In the genomic region with DNA sequence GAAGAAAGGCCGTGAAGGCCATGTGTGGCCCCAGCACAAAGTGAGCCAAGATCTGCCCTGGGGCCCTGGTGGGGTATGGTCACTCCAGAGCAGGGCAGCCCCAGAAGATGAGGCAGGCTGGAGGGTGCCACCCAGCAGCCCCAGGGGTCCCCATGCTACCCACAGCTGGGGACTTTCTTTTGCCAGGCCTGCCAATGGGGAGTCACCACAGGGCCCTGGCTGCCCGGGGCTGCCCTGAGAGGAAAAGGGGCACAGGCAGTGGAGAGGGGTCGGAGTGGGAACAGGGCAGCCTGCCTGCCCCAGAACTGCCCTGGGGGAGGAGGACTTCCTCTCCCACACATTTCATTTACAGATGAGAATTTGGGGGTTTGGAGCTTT, we compare ENCODE assay signal across 26 cellular contexts.
"Had no signal": no experiment of that assay in that cellular context is flagged by ENCODE, and none has a peak within 500 bp of the region (broad histone marks: within the 10 kb centered on the region; RNA-seq: fewer than 3 reads in every experiment).

No MANE protein-coding gene starts in this region.

- H3K4me1 ChIP-seq: body of pancreas, SJSA1, upper lobe of left lung had no signal

- H3K4me1 Mint-ChIP-seq: activated CD4-positive, alpha-beta T cell treated with anti-CD3 and anti-CD28 coated beads, Interleukin-2, amount 10 ng/mL, durations not matched to agents 24 days and 14 days; memory B cell had no signal

- H3K4me3 ChIP-seq: body of pancreas, SJSA1, upper lobe of left lung had no signal

- H3K36me3 Mint-ChIP-seq: activated naive CD8-positive, alpha-beta T cell; immature natural killer cell; memory B cell; natural killer cell treated with Interleukin-12 subunit alpha and Interleukin-12 subunit beta and Interleukin-15 and Interleukin-18, amount 100 ng/mL, for 72 hours had no signal

- H3K4me3 Mint-ChIP-seq: activated CD4-positive, alpha-beta T cell treated with anti-CD3 and anti-CD28 coated beads, Interleukin-2, amount 10 ng/mL, durations not matched to agents 24 days and 14 days; activated CD8-positive, alpha-beta T cell treated with anti-CD3 and anti-CD28 coated beads, Interleukin-2, amount 10 ng/mL, durations not matched to agents 7 days and 5 days; activated naive CD8-positive, alpha-beta T cell; activated T-cell treated with anti-CD3 and anti-CD28 coated beads, Interleukin-2, amount 50 U/mL, for 72 hours; immature natural killer cell; memory B cell; natural killer cell treated with Interleukin-12 subunit alpha and Interleukin-12 subunit beta and Interleukin-15 and Interleukin-18, amount 100 ng/mL, for 72 hours; stimulated activated naive CD8-positive, alpha-beta T cell treated with anti-CD3 and anti-CD28 coated beads, Interleukin-15, Interleukin-2, amounts not matched to agents 100 ng/mL and 50 ng/mL, for 24 hours had no signal

- H3K27ac ChIP-seq: body of pancreas, epithelial cell of prostate, SJSA1, upper lobe of left lung had no signal

- H3K27ac Mint-ChIP-seq: activated CD4-positive, alpha-beta T cell treated with anti-CD3 and anti-CD28 coated beads, Interleukin-2, amount 10 ng/mL, durations not matched to agents 24 days and 14 days; activated CD8-positive, alpha-beta T cell treated with anti-CD3 and anti-CD28 coated beads, Interleukin-2, amount 10 ng/mL, durations not matched to agents 7 days and 5 days; activated naive CD8-positive, alpha-beta T cell; activated T-cell treated with anti-CD3 and anti-CD28 coated beads, Interleukin-2, amount 50 U/mL, for 72 hours; immature natural killer cell; memory B cell; natural killer cell treated with Interleukin-12 subunit alpha and Interleukin-12 subunit beta and Interleukin-15 and Interleukin-18, amount 100 ng/mL, for 72 hours; stimulated activated naive CD8-positive, alpha-beta T cell treated with anti-CD3 and anti-CD28 coated beads, Interleukin-15, Interleukin-2, amounts not matched to agents 100 ng/mL and 50 ng/mL, for 24 hours had no signal

- H3K9me3 ChIP-seq: body of pancreas, SJSA1, upper lobe of left lung had no signal

- H3K27me3 ChIP-seq: body of pancreas, SJSA1, upper lobe of left lung had no signal

- H3K36me3 ChIP-seq: SJSA1, upper lobe of left lung had no signal

- DNase-seq: activated CD4-positive, alpha-beta T cell treated with anti-CD3 and anti-CD28 coated beads, Interleukin-2, amount 10 ng/mL, durations not matched to agents 24 days and 14 days; activated CD4-positive, CD25-positive, alpha-beta regulatory T cell; activated CD8-positive, alpha-beta memory T cell treated with anti-CD3 and anti-CD28 coated beads, Interleukin-2, amount 50 U/mL, for 4 hours; activated CD8-positive, alpha-beta T cell treated with anti-CD3 and anti-CD28 coated beads, Interleukin-2, amount 10 ng/mL, durations not matched to agents 7 days and 5 days; activated gamma-delta T cell treated with Interleukin-2 at 50 U/mL for 16 hours; activated T-cell treated with anti-CD3 and anti-CD28 coated beads, Interleukin-2, amount 50 U/mL, for 72 hours; amygdala; central memory CD4-positive, alpha-beta T cell; cortex of kidney; effector memory CD4-positive, alpha-beta T cell; foreskin melanocyte; immature natural killer cell; left colon; occipital lobe; stimulated activated CD4-positive, alpha-beta T cell treated with anti-CD3 and anti-CD28 coated beads, Interleukin-15, amount 100 ng/mL, for 24 hours; stimulated activated CD4-positive, alpha-beta T cell treated with anti-CD3 and anti-CD28 coated beads, Interleukin-4, amount 100 ng/mL, for 1 hour; stimulated activated CD8-positive, alpha-beta memory T cell treated with anti-CD3 and anti-CD28 coated beads, Interleukin-4, amount 100 ng/mL, for 48 hours; SW 1271 had no signal

- ATAC-seq: activated CD8-positive, alpha-beta T cell treated with anti-CD3 and anti-CD28 coated beads, Interleukin-2, amount 10 ng/mL, durations not matched to agents 7 days and 5 days; activated T-cell treated with anti-CD3 and anti-CD28 coated beads, Interleukin-2, amount 50 U/mL, for 72 hours; body of pancreas; natural killer cell treated with Interleukin-12 subunit alpha and Interleukin-12 subunit beta and Interleukin-15 and Interleukin-18, amount 100 ng/mL, for 72 hours had no signal

- H3K9me3 Mint-ChIP-seq: activated CD4-positive, alpha-beta T cell treated with anti-CD3 and anti-CD28 coated beads, Interleukin-2, amount 10 ng/mL, durations not matched to agents 24 days and 14 days; immature natural killer cell; natural killer cell treated with Interleukin-12 subunit alpha and Interleukin-12 subunit beta and Interleukin-15 and Interleukin-18, amount 100 ng/mL, for 72 hours; stimulated activated naive CD8-positive, alpha-beta T cell treated with anti-CD3 and anti-CD28 coated beads, Interleukin-15, Interleukin-2, amounts not matched to agents 100 ng/mL and 50 ng/mL, for 24 hours had no signal
